ENCODE assay signal across 8 cellular contexts in genomic region chr22:46036558-46037408, GRCh38. TPM values are rescaled to one million over a fixed set of nuclear protein-coding genes. Genes with fewer than 3 reads are reported as not detected.
DNase-seq lines count a peak whose midpoint lies in the region; ATAC-seq and TF ChIP-seq lines count a peak whose summit lies in the region.

No MANE protein-coding gene starts in this region.

- no peaks in the 10 kb centered on the region for H3K9me3 Mint-ChIP-seq in activated CD8-positive, alpha-beta T cell treated with anti-CD3 and anti-CD28 coated beads for 36 hours
- H3K9me3 Mint-ChIP-seq in neural crest cell: no peaks in the 10 kb centered on the region

- TF ChIP-seq CTCF in MM.1S (IDR thresholded peaks at IDR 0.05; ENCODE audit: low read length) (peak; percentile 67), neural crest cell (conservative IDR thresholded peaks at IDR 0.05) (no peak)
- peak; percentile 60 for TF ChIP-seq CTCF in activated CD8-positive, alpha-beta T cell treated with anti-CD3 and anti-CD28 coated beads for 36 hours (IDR thresholded peaks at IDR 0.05)

- CTCF ChIA-PET in activated CD8-positive, alpha-beta T cell treated with anti-CD3 and anti-CD28 coated beads for 36 hours (lab: Charles Lee): interaction anchor here (0.6 to 5.5 kb wide), 16 partner anchors 8 to 80 kb away, joined by 3 to 73 read pairs (median 4); no protein-coding TSS in a partner anchor

- H3K27ac ChIP-seq in MM.1S (ENCODE audit: low read length) (peak overlapping the region; percentile 85), esophagus (ENCODE audit: low read depth in 2 of 2, low read length in 1 of 2) (peak overlapping the region; percentile 98 to 100)

- peak overlapping the region; percentile 80 for H3K4me3 Mint-ChIP-seq in activated CD8-positive, alpha-beta T cell treated with anti-CD3 and anti-CD28 coated beads for 36 hours
- H3K4me3 Mint-ChIP-seq in neural crest cell: peak overlapping the region; percentile 87

- peak overlapping the region; percentile 91 for H3K27ac Mint-ChIP-seq in activated CD8-positive, alpha-beta T cell treated with anti-CD3 and anti-CD28 coated beads for 36 hours
- H3K27ac Mint-ChIP-seq in neural crest cell (ENCODE audit: unreplicated experiment): no peak overlapping the region

- peak overlapping the region; percentile 91 for H2AFZ ChIP-seq in MM.1S (ENCODE audit: low read length)

- H3K4me2 ChIP-seq in MM.1S (ENCODE audit: low read depth, low read length): peak overlapping the region; percentile 100

- H3K36me3 Mint-ChIP-seq in activated CD8-positive, alpha-beta T cell treated with anti-CD3 and anti-CD28 coated beads for 36 hours (ENCODE audit: low read depth): no peaks in the 10 kb centered on the region
- H3K36me3 Mint-ChIP-seq in neural crest cell (ENCODE audit: low read depth): no peaks in the 10 kb centered on the region

- peak; percentile 18 for ATAC-seq in activated CD8-positive, alpha-beta T cell treated with anti-CD3 and anti-CD28 coated beads for 36 hours
- ATAC-seq in HG02981 (IDR thresholded peaks at IDR 0.05; ENCODE audit: unreplicated experiment) (no peak), GM21786 (IDR thresholded peaks at IDR 0.05; ENCODE audit: unreplicated experiment) (no peak)

- POLR2A ChIA-PET in activated CD8-positive, alpha-beta T cell treated with anti-CD3 and anti-CD28 coated beads for 36 hours (lab: Charles Lee): interaction anchor here (0.8 to 3.4 kb wide), 9 partner anchors 10 to 34 kb away, joined by 3 to 31 read pairs (median 5); no protein-coding TSS in a partner anchor

- H3K4me3 ChIP-seq in MM.1S (ENCODE audit: low read length) (peak overlapping the region; percentile 96), esophagus (ENCODE audit: low read depth in 1 of 2, low read length in 2 of 2) (peak overlapping the region; percentile 74 to 79)

- H3K4me1 ChIP-seq in MM.1S (ENCODE audit: low read length) (peaks cover 6% of the 10 kb centered on the region), esophagus (ENCODE audit: control insufficient read depth in 2 of 2, insufficient read depth in 2 of 2, low read length in 1 of 2) (peaks cover 2 to 24% of the 10 kb centered on the region in 2 donors)

- no peaks in the 10 kb centered on the region for H3K9me2 ChIP-seq in MM.1S (replicated peaks; ENCODE audit: insufficient read depth, low read length)

- no peaks in the 10 kb centered on the region for H3K79me2 ChIP-seq in MM.1S (ENCODE audit: low read length)

- no peaks in the 10 kb centered on the region for H4K20me1 ChIP-seq in MM.1S (ENCODE audit: insufficient read depth, low read length)

- H3K4me1 Mint-ChIP-seq in activated CD8-positive, alpha-beta T cell treated with anti-CD3 and anti-CD28 coated beads for 36 hours (ENCODE audit: low read depth): peaks cover 16% of the 10 kb centered on the region
- H3K4me1 Mint-ChIP-seq in neural crest cell: peaks cover 12% of the 10 kb centered on the region

- peak; percentile 67 for DNase-seq in DMS153 (lab: John Stamatoyannopoulos, UW)
- no peak for DNase-seq in DMS153 treated with DMSO at 0.1 percent for 48 hours (lab: John Stamatoyannopoulos, UW; ENCODE audit: unreplicated experiment)
- DNase-seq in MM.1S: peak; percentile 78
- peak; percentile 78 for DNase-seq in activated CD8-positive, alpha-beta T cell treated with anti-CD3 and anti-CD28 coated beads for 36 hours
- no peak for DNase-seq in neural crest cell (ENCODE audit: low read depth, low spot score)

- H3K9me3 ChIP-seq in MM.1S (replicated peaks; ENCODE audit: insufficient read depth, low read length): no peaks in the 10 kb centered on the region
- no peaks in the 10 kb centered on the region for H3K9me3 ChIP-seq in esophagus (ENCODE audit: control insufficient read depth in 2 of 2, insufficient read depth in 1 of 2, low read depth in 1 of 2, low read length in 1 of 2)

- H3K27me3 ChIP-seq in MM.1S (replicated peaks; ENCODE audit: insufficient read depth, low read length) (no peaks in the 10 kb centered on the region), esophagus (ENCODE audit: control insufficient read depth in 1 of 2, insufficient read depth in 2 of 2, low read length in 2 of 2) (no peaks in the 10 kb centered on the region)

- intact Hi-C loops in activated CD8-positive, alpha-beta T cell treated with anti-CD3 and anti-CD28 coated beads for 36 hours (cut with micrococcal nuclease): no loop called here

- H3K27me3 Mint-ChIP-seq in activated CD8-positive, alpha-beta T cell treated with anti-CD3 and anti-CD28 coated beads for 36 hours: no peaks in the 10 kb centered on the region
- peaks cover 41% of the 10 kb centered on the region for H3K27me3 Mint-ChIP-seq in neural crest cell (ENCODE audit: low read depth)

- H3K36me3 ChIP-seq in MM.1S (replicated peaks; ENCODE audit: insufficient read depth, low read length) (no peaks in the 10 kb centered on the region), esophagus (ENCODE audit: control insufficient read depth in 2 of 2, insufficient read depth in 2 of 2, low read length in 1 of 2) (no peaks in the 10 kb centered on the region)

- WGBS in esophagus, 2 donors: 29 to 35% methylated on average over 18 of the region's 18 CpGs

- H3K9ac ChIP-seq in MM.1S (ENCODE audit: low read length): peak overlapping the region; percentile 96

- peaks cover 14% of the 10 kb centered on the region for H3F3A ChIP-seq in MM.1S (ENCODE audit: insufficient read depth, low read length)

RNA-seq across cellular contexts. Expression of gene WNT7B, which starts 59.8 kb away (rescaled TPM):
- total RNA-seq in activated CD8-positive, alpha-beta T cell treated with anti-CD3 and anti-CD28 coated beads for 36 hours: not detected
- polyA plus RNA-seq in esophagus: 1 to 10 TPM; 6.6 to 6.8 TPM
- total RNA-seq in neural crest cell: 12.6 and 14.2 TPM in 2 replicates

Comparison
In these comparisons a context has a peak if more than half of its experiments do, and no peak if none do; other contexts are left out.
1. DNase-seq: peak in DMS153 (single experiment), MM.1S (single experiment) and activated CD8-positive, alpha-beta T cell treated with anti-CD3 and anti-CD28 coated beads for 36 hours (single experiment); none in DMS153 treated with DMSO at 0.1 percent for 48 hours (single experiment) and neural crest cell (single experiment).
2. RNA of gene WNT7B, which starts 59.8 kb away (total RNA-seq): 12.6 to 14.2 TPM in neural crest cell; not detected in activated CD8-positive, alpha-beta T cell treated with anti-CD3 and anti-CD28 coated beads for 36 hours; every median in the first group is over 10 times any median in the second.